1 cellular context compared by ENCODE assay signal in genomic region chr11:35257287-35257686, GRCh38.
TF ChIP-seq lines count a peak whose summit lies in the region.

No MANE protein-coding gene starts in this region.

TF ChIP-seq in GM23338, 12 proteins besides CTCF, POLR2A, EP300 and RAD21 (continued from another document):
- TF ChIP-seq ZNF462 (CRISPR knock-in tag; IDR thresholded peaks at IDR 0.05): no peak
- no peak for TF ChIP-seq ZNF331 (CRISPR knock-in tag; IDR thresholded peaks at IDR 0.05; ENCODE audit: low read depth)
- TF ChIP-seq NANOG (IDR thresholded peaks at IDR 0.05; ENCODE audit: borderline replicate concordance): no peak
